In genomic region chr1:44733365-44733764, GRCh38 we compare ENCODE assay signal across 14 cellular contexts. TPM values are rescaled to one million over a fixed set of nuclear protein-coding genes. Genes with fewer than 3 reads are reported as not detected.
DNase-seq lines count a peak whose midpoint lies in the region; ATAC-seq and TF ChIP-seq lines count a peak whose summit lies in the region.
"Had no signal": no experiment of that assay in that cellular context is flagged by ENCODE, and none has a peak within 500 bp of the region (broad histone marks: within the 10 kb centered on the region; RNA-seq: fewer than 3 reads in every experiment).

No MANE protein-coding gene starts in this region.

- H3K27ac ChIP-seq in neuronal stem cell (replicated peaks; ENCODE audit: low read length): no peak overlapping the region

- no peak overlapping the region for H3K4ac ChIP-seq in neuronal stem cell (ENCODE audit: low read length)

- H3K4me3 Mint-ChIP-seq in effector memory CD8-positive, alpha-beta T cell: no peak overlapping the region
- H3K4me3 Mint-ChIP-seq: activated T-cell treated with anti-CD3 and anti-CD28 coated beads, Interleukin-2, amount 50 U/mL, for 24 hours had no signal

- peaks cover 4 to 11% of the 10 kb centered on the region in 2 donors for H3K4me1 Mint-ChIP-seq in effector memory CD8-positive, alpha-beta T cell (ENCODE audit: low read depth in 2 of 2)

- no peaks in the 10 kb centered on the region for H3K36me3 ChIP-seq in neuronal stem cell (replicated peaks in 1 of 2; ENCODE audit: control insufficient read depth in 2 of 2, insufficient read depth in 2 of 2, low read length in 2 of 2)
- H3K36me3 ChIP-seq: tibial nerve had no signal

- H3K9ac ChIP-seq in neuronal stem cell (ENCODE audit: low read depth, low read length, poor library complexity): no peak overlapping the region

- no peak overlapping the region for H2BK5ac ChIP-seq in neuronal stem cell (ENCODE audit: low read length)

- no peaks in the 10 kb centered on the region for H3K9me3 ChIP-seq in neuronal stem cell (replicated peaks in 1 of 2; ENCODE audit: control insufficient read depth in 2 of 2, insufficient read depth in 1 of 2, low read depth in 1 of 2, low read length in 2 of 2)
- H3K9me3 ChIP-seq: tibial nerve had no signal

- H4K91ac ChIP-seq in neuronal stem cell (ENCODE audit: low read depth, low read length, poor library complexity): no peak overlapping the region

- WGBS in neuronal stem cell (ENCODE audit: extremely low coverage in 2 of 2, insufficient read length in 2 of 2, insufficient replicate concordance in 1 of 2), 2 donors: no CpG with 5 or more reads among the region's 1 CpG

- no peak overlapping the region for H2AK5ac ChIP-seq in neuronal stem cell (ENCODE audit: low read depth, low read length)

- H3K23ac ChIP-seq in neuronal stem cell (ENCODE audit: low read depth, low read length, poor library complexity): no peak overlapping the region

- no peak overlapping the region for H3K18ac ChIP-seq in neuronal stem cell (ENCODE audit: low read length)

- no peak for ATAC-seq in effector memory CD8-positive, alpha-beta T cell (replicated peaks)
- ATAC-seq: Panc1 had no signal

- no peaks in the 10 kb centered on the region for H3K79me1 ChIP-seq in neuronal stem cell (ENCODE audit: low read depth, low read length)

- H3K27me3 ChIP-seq in neuronal stem cell (ENCODE audit: control insufficient read depth in 3 of 3, insufficient read depth in 3 of 3, low read depth in 1 of 3, low read length in 3 of 3): no peaks in the 10 kb centered on the region
- H3K27me3 ChIP-seq: tibial nerve had no signal

- no peak for TF ChIP-seq CTCF in cardiac fibroblast (IDR thresholded peaks at IDR 0.05; ENCODE audit: low read depth, low read length)

- no peak overlapping the region for H3K4me2 ChIP-seq in neuronal stem cell (ENCODE audit: insufficient read depth, low read length, poor library complexity, severe bottlenecking)

- no peak overlapping the region for H3K4me3 ChIP-seq in cardiac fibroblast (replicated peaks in 1 of 2; ENCODE audit: low read depth in 2 of 2, low read length in 2 of 2)
- no peak overlapping the region for H3K4me3 ChIP-seq in neuronal stem cell (ENCODE audit: low read length in 2 of 2)
- H3K4me3 ChIP-seq: tibial nerve had no signal

- H3K27ac Mint-ChIP-seq in effector memory CD8-positive, alpha-beta T cell: no peak overlapping the region
- H3K27ac Mint-ChIP-seq: activated T-cell treated with anti-CD3 and anti-CD28 coated beads, Interleukin-2, amount 50 U/mL, for 24 hours had no signal

- H2BK12ac ChIP-seq in neuronal stem cell (ENCODE audit: low read length): no peak overlapping the region

- no peak overlapping the region for H2BK15ac ChIP-seq in neuronal stem cell (ENCODE audit: low read length)

- peaks cover 0 to 2% of the 10 kb centered on the region in 2 donors for H3K4me1 ChIP-seq in neuronal stem cell (ENCODE audit: control insufficient read depth in 2 of 2, insufficient read depth in 1 of 2, low read depth in 1 of 2, low read length in 2 of 2)

- H4K8ac ChIP-seq in neuronal stem cell (ENCODE audit: low read depth, low read length): no peak overlapping the region

- no peak overlapping the region for H2BK120ac ChIP-seq in neuronal stem cell (ENCODE audit: low read depth, low read length)

- H2AFZ ChIP-seq in neuronal stem cell (ENCODE audit: low read length): peak overlapping the region; percentile 48

- H3K36me3 Mint-ChIP-seq in effector memory CD8-positive, alpha-beta T cell (ENCODE audit: insufficient read depth): peaks cover 23% of the 10 kb centered on the region

- DNase-seq in Daoy (ENCODE audit: low read depth) (peak; percentile 56), M059J (ENCODE audit: low read depth) (peak; percentile 82), cardiac fibroblast (ENCODE audit: low read depth in 2 of 2) (peak; percentile 64 to 85), neuronal stem cell (ENCODE audit: low spot score) (no peak), SIG-M5 (lab: John Stamatoyannopoulos, UW) (no peak), dermis blood vessel endothelial cell (no peak), cortex of kidney (lab: John Stamatoyannopoulos, UW) (no peak)
- no peak for DNase-seq in effector memory CD8-positive, alpha-beta T cell
- DNase-seq: activated T-cell treated with anti-CD3 and anti-CD28 coated beads, Interleukin-2, amount 50 U/mL, for 24 hours had no signal

- H3K14ac ChIP-seq in neuronal stem cell (ENCODE audit: low read length): no peak overlapping the region

- H3K9me3 Mint-ChIP-seq in effector memory CD8-positive, alpha-beta T cell: no peaks in the 10 kb centered on the region
- H3K9me3 Mint-ChIP-seq: activated T-cell treated with anti-CD3 and anti-CD28 coated beads, Interleukin-2, amount 50 U/mL, for 24 hours had no signal

- no peaks in the 10 kb centered on the region for H3K27me3 Mint-ChIP-seq in effector memory CD8-positive, alpha-beta T cell
- H3K27me3 Mint-ChIP-seq: activated T-cell treated with anti-CD3 and anti-CD28 coated beads, Interleukin-2, amount 50 U/mL, for 24 hours had no signal

RNA-seq across cellular contexts. Expression of gene RNU5D-1, which starts 2.4 kb away (rescaled TPM):
- total RNA-seq in Daoy (2014; rRNA removed; shearing (Covaris generic)): not detected in 2 replicates
- not detected in 2 replicates for total RNA-seq in M059J (2014; rRNA removed; shearing (Covaris generic))
- polyA plus RNA-seq in neuronal stem cell (2013, experiment 1 of 2): not detected
- polyA plus RNA-seq in neuronal stem cell (2013, experiment 2 of 2): not detected
- not detected in 2 replicates for total RNA-seq in dermis blood vessel endothelial cell
- total RNA-seq: glomerular endothelial cell, lung microvascular endothelial cell, posterior vena cava, tibial nerve had no signal

RNA-seq across cellular contexts. Expression of gene KIF2C, which starts 6.3 kb away (rescaled TPM):
- 110 and 117 TPM in 2 replicates for total RNA-seq in Daoy (2014; rRNA removed; shearing (Covaris generic))
- 86.9 and 127 TPM in 2 replicates for total RNA-seq in M059J (2014; rRNA removed; shearing (Covaris generic))
- 90.4 TPM for polyA plus RNA-seq in neuronal stem cell (2013, experiment 1 of 2)
- polyA plus RNA-seq in neuronal stem cell (2013, experiment 2 of 2): 92.2 TPM
- 11.7 and 45.5 TPM in 2 replicates for total RNA-seq in dermis blood vessel endothelial cell

RNA-seq across cellular contexts. Expression of gene RPS8, which starts 42.0 kb away (rescaled TPM):
- total RNA-seq in Daoy (2014; rRNA removed; shearing (Covaris generic)): 2,762 and 2,795 TPM in 2 replicates
- 1,381 and 1,646 TPM in 2 replicates for total RNA-seq in M059J (2014; rRNA removed; shearing (Covaris generic))
- 7,805 TPM for polyA plus RNA-seq in neuronal stem cell (2013, experiment 1 of 2)
- 7,922 TPM for polyA plus RNA-seq in neuronal stem cell (2013, experiment 2 of 2)
- total RNA-seq in dermis blood vessel endothelial cell: 1,197 and 2,124 TPM in 2 replicates

RNA-seq across cellular contexts. Expression of gene BEST4, which starts 54.6 kb away (rescaled TPM):
- total RNA-seq in Daoy (2014; rRNA removed; shearing (Covaris generic)): not detected in 2 replicates
- total RNA-seq in M059J (2014; rRNA removed; shearing (Covaris generic)): 0.05 and 0.57 TPM in 2 replicates
- 2.1 TPM for polyA plus RNA-seq in neuronal stem cell (2013, experiment 1 of 2)
- polyA plus RNA-seq in neuronal stem cell (2013, experiment 2 of 2): 1.9 TPM
- total RNA-seq in dermis blood vessel endothelial cell: not detected in 2 replicates
- total RNA-seq: glomerular endothelial cell had no signal

RNA-seq across cellular contexts. Expression of gene ARMH1, which starts 58.9 kb away (rescaled TPM):
- total RNA-seq in Daoy (2014; rRNA removed; shearing (Covaris generic)): not detected in 2 replicates
- total RNA-seq in M059J (2014; rRNA removed; shearing (Covaris generic)): 0.37 and 2.8 TPM in 2 replicates
- 7.6 TPM for polyA plus RNA-seq in neuronal stem cell (2013, experiment 1 of 2)
- 7.7 TPM for polyA plus RNA-seq in neuronal stem cell (2013, experiment 2 of 2)
- not detected in 2 replicates for total RNA-seq in dermis blood vessel endothelial cell
- total RNA-seq: glomerular endothelial cell had no signal

Comparison
In these comparisons a context has a peak if more than half of its experiments do, and no peak if none do; other contexts are left out.
1. DNase-seq: peak in Daoy (single experiment), M059J (single experiment) and cardiac fibroblast (2 of 2); none in neuronal stem cell (single experiment), effector memory CD8-positive, alpha-beta T cell (0 of 3), SIG-M5 (single experiment), dermis blood vessel endothelial cell (single experiment) and cortex of kidney (single experiment).